In genomic region chr14:101251812-101252442, GRCh38 we compare ENCODE assay signal across 17 cellular contexts.
DNase-seq lines count a peak whose midpoint lies in the region; ATAC-seq and TF ChIP-seq lines count a peak whose summit lies in the region.
"Had no signal": no experiment of that assay in that cellular context is flagged by ENCODE, and none has a peak within 500 bp of the region (broad histone marks: within the 10 kb centered on the region; RNA-seq: fewer than 3 reads in every experiment).

No MANE protein-coding gene starts in this region.

- no peaks in the 10 kb centered on the region for H3K9me3 ChIP-seq in hepatocyte (ENCODE audit: low read depth)

- H3K79me2 ChIP-seq in hepatocyte, result no peaks in the 10 kb centered on the region

- H3K4me3 ChIP-seq in coronary artery (no peak overlapping the region), hepatocyte (no peak overlapping the region)

- H2AFZ ChIP-seq in hepatocyte, result no peak overlapping the region

- TF ChIP-seq CTCF in coronary artery (IDR thresholded peaks at IDR 0.05), result no peak
- TF ChIP-seq CTCF in osteocyte (IDR thresholded peaks at IDR 0.05), result no peak
- no peak for TF ChIP-seq CTCF in hepatocyte (IDR thresholded peaks at IDR 0.05; ENCODE audit: poor library complexity)

- ATAC-seq in HG03045 (IDR thresholded peaks at IDR 0.05; ENCODE audit: unreplicated experiment), result no peak
- ATAC-seq: Right ventricle myocardium inferior had no signal

- no peak overlapping the region for H3K27ac Mint-ChIP-seq in activated CD4-positive, alpha-beta T cell treated with anti-CD3 and anti-CD28 coated beads, Interleukin-2, amount 10 ng/mL, durations not matched to agents 24 days and 14 days
- no peak overlapping the region for H3K27ac Mint-ChIP-seq in osteocyte (ENCODE audit: unreplicated experiment)

- H3K27ac ChIP-seq in coronary artery, result no peak overlapping the region
- H3K27ac ChIP-seq in hepatocyte, result no peak overlapping the region

- WGBS in hepatocyte (ENCODE audit: low lambda C conversion rate, missing lambda C conversion rate), result 95% methylated on average over 15 of the region's 15 CpGs

- DNase-seq in activated CD4-positive, alpha-beta T cell treated with anti-CD3 and anti-CD28 coated beads, Interleukin-2, amount 10 ng/mL, durations not matched to agents 24 days and 14 days, result peak; percentile 59
- DNase-seq in activated CD4-positive, alpha-beta T cell treated with anti-CD3 and anti-CD28 coated beads for 48 hours, result no peak
- peak; percentile 15 for DNase-seq in D341Med (ENCODE audit: low spot score)
- DNase-seq in coronary artery (ENCODE audit: low spot score), result peak; percentile 66
- peak; percentile 80 for DNase-seq in osteocyte (ENCODE audit: extremely low spot score, unreplicated experiment)
- DNase-seq in HuH-7.5 (ENCODE audit: low spot score), result no peak
- no peak for DNase-seq in hepatocyte (ENCODE audit: low spot score)
- DNase-seq: C1 segment of cervical spinal cord; CD8-positive, alpha-beta memory T cell; HCEC 1CT; KBM-7; NCI-H1105 treated with DMSO at 0.1 percent for 48 hours; NCI-H1694 treated with DMSO at 0.1 percent for 48 hours; NCI-H510A; NCI-H774 had no signal

- peaks cover 7% of the 10 kb centered on the region for H3K4me1 Mint-ChIP-seq in activated CD4-positive, alpha-beta T cell treated with anti-CD3 and anti-CD28 coated beads, Interleukin-2, amount 10 ng/mL, durations not matched to agents 24 days and 14 days
- H3K4me1 Mint-ChIP-seq in osteocyte (ENCODE audit: unreplicated experiment), result no peaks in the 10 kb centered on the region

- H3K36me3 ChIP-seq in hepatocyte (replicated peaks; ENCODE audit: insufficient read depth, low read depth), result no peaks in the 10 kb centered on the region

- peaks cover 3% of the 10 kb centered on the region for H3K27me3 Mint-ChIP-seq in activated CD4-positive, alpha-beta T cell treated with anti-CD3 and anti-CD28 coated beads, Interleukin-2, amount 10 ng/mL, durations not matched to agents 24 days and 14 days
- peaks cover 4% of the 10 kb centered on the region for H3K27me3 Mint-ChIP-seq in osteocyte (ENCODE audit: unreplicated experiment)

- intact Hi-C loops in activated CD4-positive, alpha-beta T cell treated with anti-CD3 and anti-CD28 coated beads, Interleukin-2, amount 10 ng/mL, durations not matched to agents 24 days and 14 days (cut with micrococcal nuclease), result no loop called here

- no peaks in the 10 kb centered on the region for H3K9me2 ChIP-seq in hepatocyte (replicated peaks; ENCODE audit: insufficient read depth)

- H3K4me3 Mint-ChIP-seq in activated CD4-positive, alpha-beta T cell treated with anti-CD3 and anti-CD28 coated beads, Interleukin-2, amount 10 ng/mL, durations not matched to agents 24 days and 14 days, result no peak overlapping the region
- H3K4me3 Mint-ChIP-seq in osteocyte (ENCODE audit: unreplicated experiment), result no peak overlapping the region
- H3K4me3 Mint-ChIP-seq: CD8-positive, alpha-beta memory T cell had no signal

- H4K20me1 ChIP-seq in hepatocyte (ENCODE audit: insufficient read depth, poor library complexity, severe bottlenecking), result no peaks in the 10 kb centered on the region

- no peak overlapping the region for H3K4me2 ChIP-seq in hepatocyte

- no peaks in the 10 kb centered on the region for H3K36me3 Mint-ChIP-seq in activated CD4-positive, alpha-beta T cell treated with anti-CD3 and anti-CD28 coated beads, Interleukin-2, amount 10 ng/mL, durations not matched to agents 24 days and 14 days (ENCODE audit: low read depth)
- H3K36me3 Mint-ChIP-seq in osteocyte (ENCODE audit: unreplicated experiment), result no peaks in the 10 kb centered on the region

- H3K27me3 ChIP-seq in hepatocyte, result no peaks in the 10 kb centered on the region

- H3K4me1 ChIP-seq in hepatocyte (ENCODE audit: insufficient read depth), result no peaks in the 10 kb centered on the region

- no peaks in the 10 kb centered on the region for H3K9me3 Mint-ChIP-seq in activated CD4-positive, alpha-beta T cell treated with anti-CD3 and anti-CD28 coated beads, Interleukin-2, amount 10 ng/mL, durations not matched to agents 24 days and 14 days
- no peaks in the 10 kb centered on the region for H3K9me3 Mint-ChIP-seq in osteocyte (ENCODE audit: unreplicated experiment)

Comparison
In these comparisons a context has a peak if more than half of its experiments do, and no peak if none do; other contexts are left out.
1. DNase-seq: peak in activated CD4-positive, alpha-beta T cell treated with anti-CD3 and anti-CD28 coated beads, Interleukin-2, amount 10 ng/mL, durations not matched to agents 24 days and 14 days (single experiment), D341Med (single experiment), coronary artery (single experiment) and osteocyte (single experiment); none in activated CD4-positive, alpha-beta T cell treated with anti-CD3 and anti-CD28 coated beads for 48 hours (single experiment), HuH-7.5 (single experiment) and hepatocyte (single experiment).